In genomic region chrX:126580877-126581276, GRCh38 we compare ENCODE assay signal across 1 cellular context.
TF ChIP-seq lines count a peak whose summit lies in the region.

No MANE protein-coding gene starts in this region.

TF ChIP-seq in H1, 55 proteins besides CTCF, POLR2A, EP300 and RAD21 (continued from another document):
- TF ChIP-seq, protein P1, sequence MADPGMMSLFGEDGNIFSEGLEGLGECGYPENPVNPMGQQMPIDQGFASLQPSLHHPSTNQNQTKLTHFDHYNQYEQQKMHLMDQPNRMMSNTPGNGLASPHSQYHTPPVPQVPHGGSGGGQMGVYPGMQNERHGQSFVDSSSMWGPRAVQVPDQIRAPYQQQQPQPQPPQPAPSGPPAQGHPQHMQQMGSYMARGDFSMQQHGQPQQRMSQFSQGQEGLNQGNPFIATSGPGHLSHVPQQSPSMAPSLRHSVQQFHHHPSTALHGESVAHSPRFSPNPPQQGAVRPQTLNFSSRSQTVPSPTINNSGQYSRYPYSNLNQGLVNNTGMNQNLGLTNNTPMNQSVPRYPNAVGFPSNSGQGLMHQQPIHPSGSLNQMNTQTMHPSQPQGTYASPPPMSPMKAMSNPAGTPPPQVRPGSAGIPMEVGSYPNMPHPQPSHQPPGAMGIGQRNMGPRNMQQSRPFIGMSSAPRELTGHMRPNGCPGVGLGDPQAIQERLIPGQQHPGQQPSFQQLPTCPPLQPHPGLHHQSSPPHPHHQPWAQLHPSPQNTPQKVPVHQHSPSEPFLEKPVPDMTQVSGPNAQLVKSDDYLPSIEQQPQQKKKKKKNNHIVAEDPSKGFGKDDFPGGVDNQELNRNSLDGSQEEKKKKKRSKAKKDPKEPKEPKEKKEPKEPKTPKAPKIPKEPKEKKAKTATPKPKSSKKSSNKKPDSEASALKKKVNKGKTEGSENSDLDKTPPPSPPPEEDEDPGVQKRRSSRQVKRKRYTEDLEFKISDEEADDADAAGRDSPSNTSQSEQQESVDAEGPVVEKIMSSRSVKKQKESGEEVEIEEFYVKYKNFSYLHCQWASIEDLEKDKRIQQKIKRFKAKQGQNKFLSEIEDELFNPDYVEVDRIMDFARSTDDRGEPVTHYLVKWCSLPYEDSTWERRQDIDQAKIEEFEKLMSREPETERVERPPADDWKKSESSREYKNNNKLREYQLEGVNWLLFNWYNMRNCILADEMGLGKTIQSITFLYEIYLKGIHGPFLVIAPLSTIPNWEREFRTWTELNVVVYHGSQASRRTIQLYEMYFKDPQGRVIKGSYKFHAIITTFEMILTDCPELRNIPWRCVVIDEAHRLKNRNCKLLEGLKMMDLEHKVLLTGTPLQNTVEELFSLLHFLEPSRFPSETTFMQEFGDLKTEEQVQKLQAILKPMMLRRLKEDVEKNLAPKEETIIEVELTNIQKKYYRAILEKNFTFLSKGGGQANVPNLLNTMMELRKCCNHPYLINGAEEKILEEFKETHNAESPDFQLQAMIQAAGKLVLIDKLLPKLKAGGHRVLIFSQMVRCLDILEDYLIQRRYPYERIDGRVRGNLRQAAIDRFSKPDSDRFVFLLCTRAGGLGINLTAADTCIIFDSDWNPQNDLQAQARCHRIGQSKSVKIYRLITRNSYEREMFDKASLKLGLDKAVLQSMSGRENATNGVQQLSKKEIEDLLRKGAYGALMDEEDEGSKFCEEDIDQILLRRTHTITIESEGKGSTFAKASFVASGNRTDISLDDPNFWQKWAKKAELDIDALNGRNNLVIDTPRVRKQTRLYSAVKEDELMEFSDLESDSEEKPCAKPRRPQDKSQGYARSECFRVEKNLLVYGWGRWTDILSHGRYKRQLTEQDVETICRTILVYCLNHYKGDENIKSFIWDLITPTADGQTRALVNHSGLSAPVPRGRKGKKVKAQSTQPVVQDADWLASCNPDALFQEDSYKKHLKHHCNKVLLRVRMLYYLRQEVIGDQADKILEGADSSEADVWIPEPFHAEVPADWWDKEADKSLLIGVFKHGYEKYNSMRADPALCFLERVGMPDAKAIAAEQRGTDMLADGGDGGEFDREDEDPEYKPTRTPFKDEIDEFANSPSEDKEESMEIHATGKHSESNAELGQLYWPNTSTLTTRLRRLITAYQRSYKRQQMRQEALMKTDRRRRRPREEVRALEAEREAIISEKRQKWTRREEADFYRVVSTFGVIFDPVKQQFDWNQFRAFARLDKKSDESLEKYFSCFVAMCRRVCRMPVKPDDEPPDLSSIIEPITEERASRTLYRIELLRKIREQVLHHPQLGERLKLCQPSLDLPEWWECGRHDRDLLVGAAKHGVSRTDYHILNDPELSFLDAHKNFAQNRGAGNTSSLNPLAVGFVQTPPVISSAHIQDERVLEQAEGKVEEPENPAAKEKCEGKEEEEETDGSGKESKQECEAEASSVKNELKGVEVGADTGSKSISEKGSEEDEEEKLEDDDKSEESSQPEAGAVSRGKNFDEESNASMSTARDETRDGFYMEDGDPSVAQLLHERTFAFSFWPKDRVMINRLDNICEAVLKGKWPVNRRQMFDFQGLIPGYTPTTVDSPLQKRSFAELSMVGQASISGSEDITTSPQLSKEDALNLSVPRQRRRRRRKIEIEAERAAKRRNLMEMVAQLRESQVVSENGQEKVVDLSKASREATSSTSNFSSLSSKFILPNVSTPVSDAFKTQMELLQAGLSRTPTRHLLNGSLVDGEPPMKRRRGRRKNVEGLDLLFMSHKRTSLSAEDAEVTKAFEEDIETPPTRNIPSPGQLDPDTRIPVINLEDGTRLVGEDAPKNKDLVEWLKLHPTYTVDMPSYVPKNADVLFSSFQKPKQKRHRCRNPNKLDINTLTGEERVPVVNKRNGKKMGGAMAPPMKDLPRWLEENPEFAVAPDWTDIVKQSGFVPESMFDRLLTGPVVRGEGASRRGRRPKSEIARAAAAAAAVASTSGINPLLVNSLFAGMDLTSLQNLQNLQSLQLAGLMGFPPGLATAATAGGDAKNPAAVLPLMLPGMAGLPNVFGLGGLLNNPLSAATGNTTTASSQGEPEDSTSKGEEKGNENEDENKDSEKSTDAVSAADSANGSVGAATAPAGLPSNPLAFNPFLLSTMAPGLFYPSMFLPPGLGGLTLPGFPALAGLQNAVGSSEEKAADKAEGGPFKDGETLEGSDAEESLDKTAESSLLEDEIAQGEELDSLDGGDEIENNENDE (IDR thresholded peaks at IDR 0.05; ENCODE audit: insufficient replicate concordance, low read length) = no peak
- TF ChIP-seq TAF7 (optimal IDR thresholded peaks at IDR 0.05; ENCODE audit: borderline replicate concordance, low read depth, low read length) = no peak
- no peak for TF ChIP-seq SP4 (IDR thresholded peaks at IDR 0.05; ENCODE audit: low read length)
- TF ChIP-seq, protein P2, sequence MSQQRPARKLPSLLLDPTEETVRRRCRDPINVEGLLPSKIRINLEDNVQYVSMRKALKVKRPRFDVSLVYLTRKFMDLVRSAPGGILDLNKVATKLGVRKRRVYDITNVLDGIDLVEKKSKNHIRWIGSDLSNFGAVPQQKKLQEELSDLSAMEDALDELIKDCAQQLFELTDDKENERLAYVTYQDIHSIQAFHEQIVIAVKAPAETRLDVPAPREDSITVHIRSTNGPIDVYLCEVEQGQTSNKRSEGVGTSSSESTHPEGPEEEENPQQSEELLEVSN (IDR thresholded peaks at IDR 0.05) = no peak
- TF ChIP-seq TBP (IDR thresholded peaks at IDR 0.05; ENCODE audit: low read depth, low read length) = no peak
- TF ChIP-seq TAF1 (IDR thresholded peaks at IDR 0.05; ENCODE audit: low read depth, low read length) = no peak
- no peak for TF ChIP-seq GTF2F1 (IDR thresholded peaks at IDR 0.05; ENCODE audit: borderline replicate concordance, low read depth, low read length)
- TF ChIP-seq KDM4A (IDR thresholded peaks at IDR 0.05; ENCODE audit: low read depth, low read length, severe bottlenecking) = no peak
- TF ChIP-seq, protein P3, sequence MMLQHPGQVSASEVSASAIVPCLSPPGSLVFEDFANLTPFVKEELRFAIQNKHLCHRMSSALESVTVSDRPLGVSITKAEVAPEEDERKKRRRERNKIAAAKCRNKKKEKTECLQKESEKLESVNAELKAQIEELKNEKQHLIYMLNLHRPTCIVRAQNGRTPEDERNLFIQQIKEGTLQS (IDR thresholded peaks at IDR 0.05; ENCODE audit: insufficient read depth, low read depth, low read length) = no peak
- TF ChIP-seq FOSL1 (IDR thresholded peaks at IDR 0.05; ENCODE audit: insufficient read depth, low read depth, low read length) = no peak
- TF ChIP-seq RNF2 (IDR thresholded peaks at IDR 0.05; ENCODE audit: borderline replicate concordance, low read depth, low read length, missing control alignments, poor library complexity, severe bottlenecking) = no peak
- TF ChIP-seq NANOG (IDR thresholded peaks at IDR 0.05; ENCODE audit: insufficient read depth, low read depth, low read length, poor library complexity, severe bottlenecking) = no peak
- TF ChIP-seq PHF8 (conservative IDR thresholded peaks at IDR 0.05; ENCODE audit: low read depth, low read length) = no peak
- no peak for TF ChIP-seq USF2 (IDR thresholded peaks at IDR 0.05; ENCODE audit: low read length)
- no peak for TF ChIP-seq CTBP2 (IDR thresholded peaks at IDR 0.05; ENCODE audit: borderline replicate concordance, insufficient read depth, insufficient read length, low read length)
